Comparison of ENCODE assay signal across 8 cellular contexts in the genomic region with DNA sequence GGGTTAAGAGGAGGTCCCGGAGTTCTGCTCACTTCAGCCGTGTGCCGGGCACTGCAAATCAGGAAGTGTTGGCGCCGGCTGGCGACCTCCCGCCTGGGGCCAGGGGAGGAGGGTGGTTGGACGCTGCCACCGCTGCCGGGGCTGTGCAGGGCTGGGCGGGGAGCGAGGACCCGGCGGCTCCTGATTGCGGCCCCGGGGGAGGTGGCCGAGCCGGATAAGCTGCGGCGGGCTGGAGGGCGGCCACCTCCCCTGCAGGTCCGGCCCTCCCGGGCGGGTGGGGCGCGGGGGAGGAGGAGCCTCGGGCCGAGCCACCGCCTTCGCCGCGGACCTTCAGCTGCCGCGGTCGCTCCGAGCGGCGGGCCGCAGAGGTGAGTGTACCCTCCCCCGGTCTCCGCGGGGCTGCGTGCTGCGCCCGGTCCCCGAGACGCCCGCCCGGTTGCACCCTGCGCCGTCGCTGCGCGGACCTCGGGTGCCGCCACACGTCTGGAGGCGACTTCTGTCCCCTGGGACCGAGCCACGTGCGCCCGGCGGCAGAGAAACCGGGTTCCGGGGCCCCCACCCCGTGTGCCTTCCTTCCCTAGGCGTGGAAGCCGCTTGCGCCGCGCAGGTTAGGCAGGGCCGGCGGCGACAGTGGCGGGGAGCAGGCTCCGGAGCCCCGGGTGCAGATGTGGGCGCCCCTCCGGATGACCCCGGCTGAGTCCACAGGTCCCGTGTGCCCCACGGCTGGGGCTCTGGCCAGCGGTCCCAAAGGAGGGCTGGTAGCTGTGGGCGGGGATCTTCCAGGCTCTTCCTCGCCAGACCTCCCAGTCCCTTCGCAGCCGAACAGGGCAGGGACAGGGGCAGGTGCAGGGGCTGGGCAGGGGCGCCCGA. TPM values are rescaled to one million over a fixed set of nuclear protein-coding genes. Genes with fewer than 3 reads are reported as not detected.
DNase-seq lines count a peak whose midpoint lies in the region; ATAC-seq and TF ChIP-seq lines count a peak whose summit lies in the region.

A gene with protein sequence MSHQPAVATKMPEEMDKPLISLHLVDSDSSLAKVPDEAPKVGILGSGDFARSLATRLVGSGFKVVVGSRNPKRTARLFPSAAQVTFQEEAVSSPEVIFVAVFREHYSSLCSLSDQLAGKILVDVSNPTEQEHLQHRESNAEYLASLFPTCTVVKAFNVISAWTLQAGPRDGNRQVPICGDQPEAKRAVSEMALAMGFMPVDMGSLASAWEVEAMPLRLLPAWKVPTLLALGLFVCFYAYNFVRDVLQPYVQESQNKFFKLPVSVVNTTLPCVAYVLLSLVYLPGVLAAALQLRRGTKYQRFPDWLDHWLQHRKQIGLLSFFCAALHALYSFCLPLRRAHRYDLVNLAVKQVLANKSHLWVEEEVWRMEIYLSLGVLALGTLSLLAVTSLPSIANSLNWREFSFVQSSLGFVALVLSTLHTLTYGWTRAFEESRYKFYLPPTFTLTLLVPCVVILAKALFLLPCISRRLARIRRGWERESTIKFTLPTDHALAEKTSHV (plus strand): TSS at position 314 of the 870 bp plus-strand sequence. CDS start 7,179 bp downstream, outside the sequence.

- H3K36me3 ChIP-seq in A673 (ENCODE audit: insufficient read depth, low read length, poor library complexity, severe bottlenecking) (no peaks in the 10 kb centered on the region), HCT116 (ENCODE audit: control insufficient read depth in 1 of 2, insufficient read depth in 2 of 2, low read length in 2 of 2) (no peaks in the 10 kb centered on the region; a peak in 1 of 4 replicates)

- intact Hi-C loops in A673 (cut with micrococcal nuclease; ENCODE audit: unreplicated experiment) = no loop called here
- intact Hi-C loops in HCT116 (cut with micrococcal nuclease) = no loop called here

- H3K27ac ChIP-seq in A673 (ENCODE audit: low read depth, low read length, poor library complexity, severe bottlenecking) (peak within 1 kb of the TSS; percentile 64), HCT116 (ENCODE audit: low read depth, low read length) (peak within 1 kb of the TSS; percentile 80)

- RAD21 ChIA-PET in HCT116 (lab: Charles Lee; ENCODE audit: low non-redundant PET in 1 of 2, low total read pairs in 2 of 2, uncharacterized antibody in 2 of 2, unreplicated experiment in 2 of 2) = interaction anchor here in 1 of 2 experiments (1.6 kb wide), 1 partner anchor 68 kb away, joined by 4 read pairs; no protein-coding TSS in a partner anchor

- BruUV-seq in A673 (replicated peaks; lab: Mats Ljungman, UMichigan) = no TSS peak
- BruUV-seq in HCT116 (replicated peaks; lab: Mats Ljungman, UMichigan) = no TSS peak

- H3K27ac Mint-ChIP-seq in naive B cell = peak within 1 kb of the TSS in 1 of 6 donors; percentile 26

- TF ChIP-seq CTCF in A673 (conservative IDR thresholded peaks at IDR 0.05; ENCODE audit: low read depth, low read length) = no peak
- no peak for TF ChIP-seq CTCF in GM12864 (IDR thresholded peaks at IDR 0.05; ENCODE audit: low read depth, low read length, missing control alignments)
- no peak for TF ChIP-seq CTCF in HCT116 (IDR thresholded peaks at IDR 0.05 in 2 of 3, conservative IDR thresholded peaks at IDR 0.05 in 1 of 3; ENCODE audit: borderline replicate concordance in 1 of 3, insufficient read depth in 1 of 3, low read depth in 2 of 3, low read length in 2 of 3)
- no peak for TF ChIP-seq CTCF in LNCaP clone FGC (IDR thresholded peaks at IDR 0.05; ENCODE audit: control insufficient read depth, extremely low read depth, insufficient read depth)

- H3K4me1 ChIP-seq in A673 (ENCODE audit: insufficient read depth, low read length, poor library complexity, severe bottlenecking) (peaks cover 19% of the 10 kb centered on the region), HCT116 (ENCODE audit: control insufficient read depth in 1 of 2, insufficient read depth in 2 of 2, low read length in 2 of 2) (peaks cover 16 to 23% of the 10 kb centered on the region in 2 experiments; a peak in 3 of 4 replicates)

- H3K27me3 Mint-ChIP-seq in naive B cell = peaks cover 0 to 57% (median 19%) of the 10 kb centered on the region in 3 donors

- H3K4me3 Mint-ChIP-seq in naive B cell = peak within 1 kb of the TSS; percentile 72 to 90 (median 80)

- peak within 1 kb of the TSS; percentile 94 for H3K4me2 ChIP-seq in HCT116 (ENCODE audit: low read length)

- H2AFZ ChIP-seq in HCT116 (ENCODE audit: low read depth, low read length, poor library complexity, severe bottlenecking) = peak within 1 kb of the TSS; percentile 29

- peaks cover 0 to 5% (median 0%) of the 10 kb centered on the region in 3 donors for H3K4me1 Mint-ChIP-seq in naive B cell

- H3K36me3 Mint-ChIP-seq in naive B cell = no peaks in the 10 kb centered on the region

- TF ChIP-seq RAD21 in HCT116 (IDR thresholded peaks at IDR 0.05; ENCODE audit: low read depth) = no peak

- peak within 1 kb of the TSS; percentile 86 for H3K9ac ChIP-seq in HCT116 (ENCODE audit: low read length)

- POLR2A ChIA-PET in A673 (lab: Charles Lee; ENCODE audit: low non-redundant PET) (no interaction called here), HCT116 (lab: Charles Lee) (interaction anchor here (0.9 to 1.4 kb wide), 2 partner anchors 10 to 144 kb away, joined by 3 to 5 read pairs; no protein-coding TSS in a partner anchor)

- peak within 1 kb of the TSS; percentile 58 for H3K4me3 ChIP-seq in A673 (ENCODE audit: low read depth, low read length, poor library complexity, severe bottlenecking)
- H3K4me3 ChIP-seq in GM12864 (ENCODE audit: low read depth, low read length) = peak within 1 kb of the TSS; percentile 74
- peak within 1 kb of the TSS; percentile 86 to 93 for H3K4me3 ChIP-seq in HCT116 (replicated peaks in 1 of 2; ENCODE audit: low read depth in 1 of 2, low read length in 2 of 2)
- peak within 1 kb of the TSS; percentile 61 for H3K4me3 ChIP-seq in LNCaP clone FGC (ENCODE audit: low read depth, low read length)

- no peaks in the 10 kb centered on the region; the same call in 1 of the 2 replicates for H4K20me1 ChIP-seq in HCT116 (ENCODE audit: insufficient read depth)

- H3K79me2 ChIP-seq in HCT116 (ENCODE audit: insufficient read depth, low read length) = peaks cover 37% of the 10 kb centered on the region

- peak; percentile 39 for TF ChIP-seq POLR2A in HCT116 (IDR thresholded peaks at IDR 0.05; ENCODE audit: borderline replicate concordance, extremely low read depth, insufficient read depth, insufficient read length)

- H3K9me2 ChIP-seq in HCT116 (ENCODE audit: insufficient read depth) = no peaks in the 10 kb centered on the region

- CTCF ChIA-PET in A673 (lab: Charles Lee) (no interaction called here), HCT116 (lab: Charles Lee) (interaction anchor here (1.3 kb wide), 1 partner anchor 10 kb away, joined by 4 read pairs; no protein-coding TSS in a partner anchor)

- H3K27me3 ChIP-seq in A673 (replicated peaks; ENCODE audit: insufficient read depth, low read depth, low read length, poor library complexity) (no peaks in the 10 kb centered on the region), HCT116 (ENCODE audit: insufficient read depth, low read length) (no peaks in the 10 kb centered on the region)

- H3K9me3 ChIP-seq in A673 (ENCODE audit: low read depth, low read length, poor library complexity, severe bottlenecking) (no peaks in the 10 kb centered on the region), HCT116 (ENCODE audit: control insufficient read depth in 1 of 2, insufficient read depth in 1 of 2, low read depth in 1 of 2, low read length in 2 of 2) (no peaks in the 10 kb centered on the region)

- no peaks in the 10 kb centered on the region for H3K9me3 Mint-ChIP-seq in naive B cell

- ATAC-seq in HCT116 (peak; percentile 87), naive B cell (ENCODE audit: low read depth in 2 of 2) (peak; percentile 78 to 85)

- DNase-seq in A673 (ENCODE audit: low spot score) (peak; percentile 32), GM12864 (ENCODE audit: low read depth) (no peak), HCT116 (ENCODE audit: low read depth, low spot score) (peak; percentile 34), LNCaP clone FGC (ENCODE audit: low read depth) (no peak), T1000 (lab: John Stamatoyannopoulos, UW) (peak; percentile 55), fibroblast of peridontal ligament (ENCODE audit: extremely low read depth) (peak; percentile 23), naive B cell (peak; percentile 42), OCI-M2 (lab: John Stamatoyannopoulos, UW; ENCODE audit: unreplicated experiment) (no peak)

TF ChIP-seq in HCT116, 20 proteins besides CTCF, POLR2A, EP300 and RAD21 (continues in another document):
- TF ChIP-seq EGR1 (IDR thresholded peaks at IDR 0.05; ENCODE audit: low read depth) (no peak; the same call in 1 of the 2 replicates), SIN3A (IDR thresholded peaks at IDR 0.05; ENCODE audit: low read depth) (peak; percentile 86), JUND (IDR thresholded peaks at IDR 0.05) (no peak), ELF1 (IDR thresholded peaks at IDR 0.05; ENCODE audit: borderline replicate concordance, low read depth) (no peak; the same call in 1 of the 2 replicates), SP1 (IDR thresholded peaks at IDR 0.05; ENCODE audit: low read depth) (no peak), POLR2AphosphoS5 (IDR thresholded peaks at IDR 0.05; ENCODE audit: low read depth, low read length) (peak; percentile 85), YY1 (IDR thresholded peaks at IDR 0.05; ENCODE audit: extremely low read depth, insufficient replicate concordance, low read depth, low read length) (no peak)
- TF ChIP-seq, protein P1, sequence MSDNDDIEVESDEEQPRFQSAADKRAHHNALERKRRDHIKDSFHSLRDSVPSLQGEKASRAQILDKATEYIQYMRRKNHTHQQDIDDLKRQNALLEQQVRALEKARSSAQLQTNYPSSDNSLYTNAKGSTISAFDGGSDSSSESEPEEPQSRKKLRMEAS (IDR thresholded peaks at IDR 0.05) = peak; percentile 93
- TF ChIP-seq, protein P2, sequence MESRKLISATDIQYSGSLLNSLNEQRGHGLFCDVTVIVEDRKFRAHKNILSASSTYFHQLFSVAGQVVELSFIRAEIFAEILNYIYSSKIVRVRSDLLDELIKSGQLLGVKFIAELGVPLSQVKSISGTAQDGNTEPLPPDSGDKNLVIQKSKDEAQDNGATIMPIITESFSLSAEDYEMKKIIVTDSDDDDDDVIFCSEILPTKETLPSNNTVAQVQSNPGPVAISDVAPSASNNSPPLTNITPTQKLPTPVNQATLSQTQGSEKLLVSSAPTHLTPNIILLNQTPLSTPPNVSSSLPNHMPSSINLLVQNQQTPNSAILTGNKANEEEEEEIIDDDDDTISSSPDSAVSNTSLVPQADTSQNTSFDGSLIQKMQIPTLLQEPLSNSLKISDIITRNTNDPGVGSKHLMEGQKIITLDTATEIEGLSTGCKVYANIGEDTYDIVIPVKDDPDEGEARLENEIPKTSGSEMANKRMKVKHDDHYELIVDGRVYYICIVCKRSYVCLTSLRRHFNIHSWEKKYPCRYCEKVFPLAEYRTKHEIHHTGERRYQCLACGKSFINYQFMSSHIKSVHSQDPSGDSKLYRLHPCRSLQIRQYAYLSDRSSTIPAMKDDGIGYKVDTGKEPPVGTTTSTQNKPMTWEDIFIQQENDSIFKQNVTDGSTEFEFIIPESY (IDR thresholded peaks at IDR 0.05; ENCODE audit: extremely low read depth, insufficient replicate concordance, low read length) = no peak

RNA-seq across cellular contexts. Expression of the gene that starts here (rescaled TPM):
- total RNA-seq in A673 (2021) (19.3 and 20.3 TPM in 2 replicates), HCT116 (2021; ENCODE audit: unreplicated experiment) (32.3 TPM)
- 34.5 and 40.8 TPM in 2 replicates for polyA plus RNA-seq in HCT116 (2012)
- 1 to 10 TPM in 1 of 6 donors, under 1 TPM in 2, not detected in 3; 0.49 to 1.2 (median 0.77) TPM for polyA plus RNA-seq in naive B cell (ENCODE audit: low read depth in 6 of 6)

Comparison
In these comparisons a context has a peak if more than half of its experiments do, and no peak if none do; other contexts are left out.
1. DNase-seq: peak in A673 (single experiment), HCT116 (single experiment), T1000 (single experiment), fibroblast of peridontal ligament (single experiment) and naive B cell (single experiment); none in GM12864 (single experiment), LNCaP clone FGC (single experiment) and OCI-M2 (single experiment).
2. Peak in every context shown above with its lines, with median percentiles within 50 percentile points of each other: H3K4me3 ChIP-seq.